17 cellular contexts compared by ENCODE assay signal in genomic region chr7:29557954-29558353, GRCh38. TPM values are rescaled to one million over a fixed set of nuclear protein-coding genes. Genes with fewer than 3 reads are reported as not detected.
A peak's percentile ranks its signal among the peaks of the same experiment; 100 is the strongest.
DNase-seq lines count a peak whose midpoint lies in the region; ATAC-seq, FAIRE-seq and TF ChIP-seq lines count a peak whose summit lies in the region.
"Had no signal": no experiment of that assay in that cellular context is flagged by ENCODE, and none has a peak within 500 bp of the region (broad histone marks: within the 10 kb centered on the region; RNA-seq: fewer than 3 reads in every experiment).

No MANE protein-coding gene starts in this region.

- in situ Hi-C loops in KBM-7 (cut with MboI; ENCODE audit: low pct_unique_long_range_greater_than_20kb, low sequenced_read_pairs) = no loop called here

- H3K27ac ChIP-seq in keratinocyte (ENCODE audit: control insufficient read depth, insufficient read depth, low read length) (no peak overlapping the region), ascending aorta (no peak overlapping the region)
- H3K27ac ChIP-seq: prostate gland, vagina had no signal

- CTCF ChIA-PET in activated CD8-positive, alpha-beta memory T cell treated with anti-CD3 and anti-CD28 coated beads, Interleukin-2, amount 10 ng/mL, durations not matched to agents 7 days and 5 days (lab: Charles Lee) = no interaction called here

- H3K4me3 Mint-ChIP-seq in activated CD8-positive, alpha-beta memory T cell treated with anti-CD3 and anti-CD28 coated beads, Interleukin-2, amount 10 ng/mL, durations not matched to agents 7 days and 5 days = no peak overlapping the region
- no peak overlapping the region for H3K4me3 Mint-ChIP-seq in stimulated activated naive CD8-positive, alpha-beta T cell treated with anti-CD3 and anti-CD28 coated beads, Interleukin-15, amount 100 ng/mL, for 72 hours
- H3K4me3 Mint-ChIP-seq: IgD-negative memory B cell; T-helper 1 cell treated with Interleukin-12 subunit alpha and Interleukin-12 subunit beta and Interleukin-4 antibody, amounts not matched to agents 30 μg/mL and 1 μg/mL, for 36 hours had no signal

- intact Hi-C loops in ascending aorta (cut with DNase I) = no loop called here

- DNase-seq in AG08395 (ENCODE audit: low spot score) (peak; percentile 28), KBM-7 (peak; percentile 40), bronchial epithelial cell (ENCODE audit: low read depth) (peak; percentile 47), keratinocyte (ENCODE audit: low read depth, low spot score) (no peak), ascending aorta (ENCODE audit: low spot score in 2 of 2) (no peak)
- no peak for DNase-seq in activated CD8-positive, alpha-beta memory T cell treated with anti-CD3 and anti-CD28 coated beads, Interleukin-2, amount 10 ng/mL, durations not matched to agents 7 days and 5 days
- no peak for DNase-seq in stimulated activated naive CD8-positive, alpha-beta T cell treated with anti-CD3 and anti-CD28 coated beads, Interleukin-15, amount 100 ng/mL, for 72 hours
- DNase-seq: activated gamma-delta T cell treated with Interleukin-2 at 50 U/mL for 16 hours; DMS53; NCI-H2171; stimulated activated CD4-positive, alpha-beta T cell treated with anti-CD3 and anti-CD28 coated beads, Interleukin-2, amount 100 ng/mL, for 24 hours had no signal

- H3K9me3 ChIP-seq in keratinocyte (ENCODE audit: control insufficient read depth, low read depth, low read length) (no peaks in the 10 kb centered on the region), ascending aorta (no peaks in the 10 kb centered on the region)
- H3K9me3 ChIP-seq: prostate gland, vagina had no signal

- no peaks in the 10 kb centered on the region for H3K36me3 Mint-ChIP-seq in activated CD8-positive, alpha-beta memory T cell treated with anti-CD3 and anti-CD28 coated beads, Interleukin-2, amount 10 ng/mL, durations not matched to agents 7 days and 5 days

- FAIRE-seq in bronchial epithelial cell (lab: Jason Lieb, UNC) (no peak), keratinocyte (lab: Jason Lieb, UNC) (peak; percentile 69)

- H3K36me3 ChIP-seq in bronchial epithelial cell (ENCODE audit: control insufficient read depth, insufficient read depth, low read length) (no peaks in the 10 kb centered on the region), keratinocyte (ENCODE audit: control insufficient read depth in 2 of 2, extremely low read depth in 1 of 2, insufficient read depth in 2 of 2, low read length in 2 of 2) (no peaks in the 10 kb centered on the region), ascending aorta (no peaks in the 10 kb centered on the region)
- H3K36me3 ChIP-seq: prostate gland, vagina had no signal

- TF ChIP-seq CTCF in bronchial epithelial cell (IDR thresholded peaks at IDR 0.05; ENCODE audit: insufficient read depth, low read length, severe bottlenecking) = no peak
- TF ChIP-seq CTCF in keratinocyte (optimal IDR thresholded peaks at IDR 0.05 in 1 of 3, IDR thresholded peaks at IDR 0.05 in 1 of 3, conservative IDR thresholded peaks at IDR 0.05 in 1 of 3; ENCODE audit: extremely low read depth in 1 of 3, insufficient read depth in 2 of 3, low read length in 3 of 3) = no peak
- TF ChIP-seq CTCF in ascending aorta (IDR thresholded peaks at IDR 0.05) = no peak

- H3K4me3 ChIP-seq in bronchial epithelial cell (ENCODE audit: low read depth, low read length) = no peak overlapping the region
- H3K4me3 ChIP-seq in keratinocyte (ENCODE audit: control insufficient read depth in 2 of 3, extremely low read depth in 1 of 3, insufficient read depth in 2 of 3, low read depth in 1 of 3, low read length in 3 of 3) = no peak overlapping the region
- no peak overlapping the region for H3K4me3 ChIP-seq in ascending aorta
- H3K4me3 ChIP-seq: prostate gland, vagina had no signal

- H3K4me1 Mint-ChIP-seq in activated CD8-positive, alpha-beta memory T cell treated with anti-CD3 and anti-CD28 coated beads, Interleukin-2, amount 10 ng/mL, durations not matched to agents 7 days and 5 days = peaks cover under 1% of the 10 kb centered on the region
- peaks cover 3% of the 10 kb centered on the region for H3K4me1 Mint-ChIP-seq in stimulated activated naive CD8-positive, alpha-beta T cell treated with anti-CD3 and anti-CD28 coated beads, Interleukin-15, amount 100 ng/mL, for 72 hours
- H3K4me1 Mint-ChIP-seq: IgD-negative memory B cell had no signal

- no peaks in the 10 kb centered on the region for H3K9me1 ChIP-seq in keratinocyte (ENCODE audit: control insufficient read depth, extremely low read depth, insufficient read depth, low read length)

- H2AFZ ChIP-seq in keratinocyte (ENCODE audit: control insufficient read depth, low read length) = no peak overlapping the region

- H3K27me3 Mint-ChIP-seq in activated CD8-positive, alpha-beta memory T cell treated with anti-CD3 and anti-CD28 coated beads, Interleukin-2, amount 10 ng/mL, durations not matched to agents 7 days and 5 days = peaks cover 50% of the 10 kb centered on the region
- peaks cover 66% of the 10 kb centered on the region for H3K27me3 Mint-ChIP-seq in stimulated activated naive CD8-positive, alpha-beta T cell treated with anti-CD3 and anti-CD28 coated beads, Interleukin-15, amount 100 ng/mL, for 72 hours

- no peaks in the 10 kb centered on the region for H3K9me3 Mint-ChIP-seq in activated CD8-positive, alpha-beta memory T cell treated with anti-CD3 and anti-CD28 coated beads, Interleukin-2, amount 10 ng/mL, durations not matched to agents 7 days and 5 days (ENCODE audit: low read depth)
- peaks cover 0 to 6% of the 10 kb centered on the region in 2 donors for H3K9me3 Mint-ChIP-seq in stimulated activated naive CD8-positive, alpha-beta T cell treated with anti-CD3 and anti-CD28 coated beads, Interleukin-15, amount 100 ng/mL, for 72 hours
- H3K9me3 Mint-ChIP-seq: T-helper 1 cell treated with Interleukin-12 subunit alpha and Interleukin-12 subunit beta and Interleukin-4 antibody, amounts not matched to agents 30 μg/mL and 1 μg/mL, for 36 hours had no signal

- H3K4me1 ChIP-seq in keratinocyte (ENCODE audit: control insufficient read depth, extremely low read depth, insufficient read depth, low read length) (peaks cover 3% of the 10 kb centered on the region), ascending aorta (no peaks in the 10 kb centered on the region)
- H3K4me1 ChIP-seq: prostate gland had no signal

- no peak for ATAC-seq in activated CD8-positive, alpha-beta memory T cell treated with anti-CD3 and anti-CD28 coated beads, Interleukin-2, amount 10 ng/mL, durations not matched to agents 7 days and 5 days
- no peak for ATAC-seq in stimulated activated naive CD8-positive, alpha-beta T cell treated with anti-CD3 and anti-CD28 coated beads, Interleukin-15, amount 100 ng/mL, for 72 hours
- ATAC-seq in GM19351 (IDR thresholded peaks at IDR 0.05; ENCODE audit: unreplicated experiment) = no peak

- H3K79me2 ChIP-seq in keratinocyte (ENCODE audit: control insufficient read depth, insufficient read depth, low read length) = no peaks in the 10 kb centered on the region

- dilution Hi-C loops in keratinocyte (cut with MboI; ENCODE audit: extremely low pct_ligation_motif_present, low sequenced_read_pairs) = no loop called here

- no peak overlapping the region for H3K27ac Mint-ChIP-seq in activated CD8-positive, alpha-beta memory T cell treated with anti-CD3 and anti-CD28 coated beads, Interleukin-2, amount 10 ng/mL, durations not matched to agents 7 days and 5 days
- no peak overlapping the region for H3K27ac Mint-ChIP-seq in stimulated activated naive CD8-positive, alpha-beta T cell treated with anti-CD3 and anti-CD28 coated beads, Interleukin-15, amount 100 ng/mL, for 72 hours
- H3K27ac Mint-ChIP-seq: IgD-negative memory B cell; T-helper 1 cell treated with Interleukin-12 subunit alpha and Interleukin-12 subunit beta and Interleukin-4 antibody, amounts not matched to agents 30 μg/mL and 1 μg/mL, for 36 hours had no signal

- no peak overlapping the region for H3K4me2 ChIP-seq in keratinocyte (ENCODE audit: control insufficient read depth, extremely low read depth, insufficient read depth, low read depth, low read length)

- no peaks in the 10 kb centered on the region for H4K20me1 ChIP-seq in keratinocyte (ENCODE audit: control insufficient read depth, extremely low read depth, insufficient read depth, low read length)

- H3K27me3 ChIP-seq in bronchial epithelial cell (ENCODE audit: control insufficient read depth, insufficient read depth, low read length) (no peaks in the 10 kb centered on the region), keratinocyte (ENCODE audit: control insufficient read depth, extremely low read depth, insufficient read depth, low read length) (no peaks in the 10 kb centered on the region), ascending aorta (no peaks in the 10 kb centered on the region)
- H3K27me3 ChIP-seq: vagina had no signal

- H3K9ac ChIP-seq in keratinocyte (ENCODE audit: control insufficient read depth, extremely low read depth, insufficient read depth, low read length) = no peak overlapping the region

RNA-seq across cellular contexts. Expression of gene PRR15, which starts 5.7 kb away (rescaled TPM):
- total RNA-seq in bronchial epithelial cell (1.9 and 2.1 TPM in 2 replicates), ascending aorta (not detected)
- polyA plus RNA-seq in keratinocyte = 0.81 to 2.0 TPM (median 1.8 TPM) in 3 replicates
- polyA plus RNA-seq in keratinocyte (2011; ENCODE audit: low read depth) = 0.61 TPM
- 1.3 and 1.7 TPM in 2 replicates for polyA plus RNA-seq in keratinocyte (2011; cell fraction: cytosol; rRNA removed)
- 1.3 and 2.0 TPM in 2 replicates for polyA plus RNA-seq in keratinocyte (2011; cell fraction: nucleus; rRNA removed)
- 1.5 and 2.1 TPM in 2 replicates for polyA plus RNA-seq in keratinocyte (2012; ENCODE audit: low replicate concordance)
- 0.19 to 0.36 TPM (median 0.20 TPM) in 3 replicates for polyA minus RNA-seq in keratinocyte
- polyA minus RNA-seq in keratinocyte (2011; cell fraction: cytosol; rRNA and poly(A)+ RNA removed) = 1.9 TPM
- polyA minus RNA-seq in keratinocyte (2011; cell fraction: nucleus; rRNA and poly(A)+ RNA removed) = 0.47 and 0.84 TPM in 2 replicates
- not detected for total RNA-seq in activated CD8-positive, alpha-beta memory T cell treated with anti-CD3 and anti-CD28 coated beads, Interleukin-2, amount 10 ng/mL, durations not matched to agents 7 days and 5 days
- total RNA-seq: vagina had no signal
- polyA plus RNA-seq: AG04450, IgD-negative memory B cell had no signal

Comparison
In these comparisons a context has a peak if more than half of its experiments do, and no peak if none do; other contexts are left out.
1. DNase-seq: peak in AG08395 (single experiment), KBM-7 (single experiment) and bronchial epithelial cell (single experiment); none in keratinocyte (single experiment), ascending aorta (0 of 2), activated CD8-positive, alpha-beta memory T cell treated with anti-CD3 and anti-CD28 coated beads, Interleukin-2, amount 10 ng/mL, durations not matched to agents 7 days and 5 days (single experiment) and stimulated activated naive CD8-positive, alpha-beta T cell treated with anti-CD3 and anti-CD28 coated beads, Interleukin-15, amount 100 ng/mL, for 72 hours (0 of 2).